ENCODE assay signal across 28 cellular contexts in genomic region chr7:132708501-132708900, GRCh38.
"Had no signal": no experiment of that assay in that cellular context is flagged by ENCODE, and none has a peak within 500 bp of the region (broad histone marks: within the 10 kb centered on the region; RNA-seq: fewer than 3 reads in every experiment).

No MANE protein-coding gene starts in this region.

- DNase-seq: hippocampal formation; immature natural killer cell; kidney; left colon; left lung; lower lobe of right lung; mammary epithelial cell; mesenchymal stem cell; naive thymus-derived CD4-positive, alpha-beta T cell; ovary; small intestine; spleen; stimulated activated CD4-positive, alpha-beta T cell treated with anti-CD3 and anti-CD28 coated beads, Interleukin-1b, Interleukin-23, amount 100 ng/mL, for 48 hours; stimulated activated CD4-positive, alpha-beta T cell treated with anti-CD3 and anti-CD28 coated beads, Interleukin-2, amount 100 ng/mL, for 48 hours; stimulated activated CD4-positive, alpha-beta T cell treated with anti-CD3 and anti-CD28 coated beads, Interleukin-4, amount 100 ng/mL, for 4 hours; stimulated activated CD8-positive, alpha-beta memory T cell treated with anti-CD3 and anti-CD28 coated beads, Interleukin-4, amount 100 ng/mL, for 48 hours; stimulated activated naive B cell treated with anti-CD40 and anti-IgM and Interleukin-4, amounts not matched to agents 10 μg/mL and 1 μg/mL and 100 μg/mL, for 72 hours; stimulated activated naive CD8-positive, alpha-beta T cell treated with anti-CD3 and anti-CD28 coated beads, Interleukin-15, Interleukin-2, amounts not matched to agents 100 U/mL and 50 U/mL, for 24 hours; stomach; testis; thyroid gland; transverse colon; upper lobe of left lung had no signal

- H3K4me3 ChIP-seq: left lung, lower lobe of right lung, ovary, right atrium auricular region, spleen, stomach, testis, thyroid gland, transverse colon, upper lobe of left lung, vagina had no signal

- H3K9me3 ChIP-seq: left lung, lower lobe of right lung, ovary, right atrium auricular region, spleen, stomach, testis, thyroid gland, transverse colon, upper lobe of left lung, vagina had no signal

- ATAC-seq: left colon; left lung; lower lobe of right lung; naive thymus-derived CD4-positive, alpha-beta T cell; natural killer cell treated with Interleukin-12 subunit alpha and Interleukin-12 subunit beta and Interleukin-15 and Interleukin-18, amount 100 ng/mL, for 72 hours; sciatic nerve; stimulated activated naive B cell treated with anti-CD40 and anti-IgM and Interleukin-4, amounts not matched to agents 10 μg/mL and 1 μg/mL and 100 μg/mL, for 72 hours; stimulated activated naive CD8-positive, alpha-beta T cell treated with anti-CD3 and anti-CD28 coated beads, Interleukin-15, Interleukin-2, amounts not matched to agents 100 U/mL and 50 U/mL, for 24 hours had no signal

- FAIRE-seq: islet of Langerhans, kidney, small intestine had no signal

- H3K4me1 ChIP-seq: left lung, lower lobe of right lung, right atrium auricular region, spleen, stomach, testis, thyroid gland, transverse colon, upper lobe of left lung, vagina had no signal

- H3K27ac ChIP-seq: left lung, lower lobe of right lung, ovary, right atrium auricular region, spleen, stomach, testis, thyroid gland, transverse colon, upper lobe of left lung, vagina had no signal

- H3K36me3 ChIP-seq: left lung, lower lobe of right lung, ovary, right atrium auricular region, spleen, stomach, thyroid gland, transverse colon, upper lobe of left lung, vagina had no signal

- H3K27me3 ChIP-seq: left lung, ovary, right atrium auricular region, spleen, stomach, testis, thyroid gland, transverse colon, upper lobe of left lung, vagina had no signal
